Comparison of ENCODE assay signal across 19 cellular contexts in genomic region chr20:4441191-4441590, GRCh38.
"Had no signal": no experiment of that assay in that cellular context is flagged by ENCODE, and none has a peak within 500 bp of the region (broad histone marks: within the 10 kb centered on the region; RNA-seq: fewer than 3 reads in every experiment).

No MANE protein-coding gene starts in this region.

- H3K27me3 ChIP-seq: foreskin keratinocyte, gastroesophageal sphincter, hepatocyte, neural progenitor cell, right atrium auricular region, stomach, thyroid gland, vagina had no signal

- H3K79me2 ChIP-seq: hepatocyte had no signal

- H3K9me3 ChIP-seq: gastroesophageal sphincter, heart left ventricle, mucosa of descending colon, prostate gland, stomach, thyroid gland, vagina had no signal

- H3K9ac ChIP-seq: neural progenitor cell had no signal

- H3K4me3 ChIP-seq: gastroesophageal sphincter, heart left ventricle, hepatocyte, mucosa of descending colon, neural progenitor cell, prostate gland, right atrium auricular region, stomach, thyroid gland, vagina had no signal

- H3K27ac ChIP-seq: foreskin keratinocyte, gastroesophageal sphincter, heart left ventricle, hepatocyte, neural progenitor cell, prostate gland, right atrium auricular region, stomach, thyroid gland, vagina had no signal

- H3K36me3 ChIP-seq: gastroesophageal sphincter, heart left ventricle, neural progenitor cell, prostate gland, right atrium auricular region, stomach, thyroid gland, vagina had no signal

- FAIRE-seq: kidney had no signal

- H2AFZ ChIP-seq: hepatocyte, neural progenitor cell had no signal

- DNase-seq: effector CD8-positive, alpha-beta T cell; endodermal cell; foreskin keratinocyte; heart left ventricle; kidney; mesenchymal stem cell; mucosa of descending colon; naive thymus-derived CD4-positive, alpha-beta T cell; stimulated activated CD4-positive, alpha-beta T cell treated with anti-CD3 and anti-CD28 coated beads, Interleukin-2, amount 100 ng/mL, for 24 hours; stimulated activated CD4-positive, alpha-beta T cell treated with anti-CD3 and anti-CD28 coated beads, Interleukin-4, amount 100 ng/mL, for 24 hours; stimulated activated naive CD4-positive, alpha-beta T cell treated with Interleukin-2 at 50 U/mL for 16 hours; stomach; thyroid gland had no signal

- H3K4me2 ChIP-seq: hepatocyte, neural progenitor cell had no signal

- H3K4me1 ChIP-seq: gastroesophageal sphincter, heart left ventricle, neural progenitor cell, prostate gland, right atrium auricular region, stomach, thyroid gland had no signal
